ENCODE assay signal across 26 cellular contexts in the genomic region with DNA sequence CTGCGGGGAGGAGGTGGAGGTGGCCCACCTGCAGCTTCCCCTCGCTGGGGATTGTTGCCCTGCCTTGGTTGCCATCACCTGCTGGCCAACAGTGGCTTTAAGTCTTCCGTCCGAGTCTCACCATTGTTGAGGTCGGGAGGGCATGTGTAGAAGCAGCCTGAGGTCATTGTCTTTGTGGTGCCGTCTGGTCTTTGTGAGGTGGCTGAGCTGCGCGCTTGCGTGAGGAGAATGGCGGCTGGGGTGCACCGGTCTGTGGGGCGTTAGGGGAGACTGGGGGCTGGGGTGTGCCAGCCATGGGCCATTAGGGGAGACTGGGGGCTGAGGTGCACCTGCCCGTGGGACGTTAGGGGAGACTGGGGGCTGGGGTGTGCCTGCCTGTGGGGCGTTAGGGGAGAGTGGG. TPM values are rescaled to one million over a fixed set of nuclear protein-coding genes. Genes with fewer than 3 reads are reported as not detected.
"Had no signal": no experiment of that assay in that cellular context is flagged by ENCODE, and none has a peak within 500 bp of the region (broad histone marks: within the 10 kb centered on the region; RNA-seq: fewer than 3 reads in every experiment).

No MANE protein-coding gene starts in this region.

- H3K27ac ChIP-seq: parathyroid adenoma, upper lobe of left lung had no signal

- H3K9ac ChIP-seq: parathyroid adenoma had no signal

- DNase-seq: dorsolateral prefrontal cortex; effector CD8-positive, alpha-beta T cell; hippocampal formation; left colon; occipital lobe; retina; sigmoid colon; stimulated activated CD4-positive, alpha-beta T cell treated with anti-CD3 and anti-CD28 coated beads, Interleukin-12 subunit alpha, Interleukin-12 subunit beta, amount 100 ng/mL, for 4 hours; tibial artery; uterus had no signal

- ATAC-seq: esophagus mucosa; heart left ventricle; left colon; mucosa of descending colon; naive thymus-derived CD8-positive, alpha-beta T cell had no signal

- H3K27ac Mint-ChIP-seq: stimulated activated naive CD8-positive, alpha-beta T cell treated with anti-CD3 and anti-CD28 coated beads, Interleukin-15, Interleukin-2, amounts not matched to agents 100 ng/mL and 50 ng/mL, for 24 hours had no signal

- H3K27me3 ChIP-seq: dorsolateral prefrontal cortex, heart left ventricle, sigmoid colon, tibial artery, upper lobe of left lung, uterus had no signal

- H3K4me1 ChIP-seq: upper lobe of left lung had no signal

- H3K9me3 Mint-ChIP-seq: naive thymus-derived CD8-positive, alpha-beta T cell had no signal

- H2AFZ ChIP-seq: parathyroid adenoma had no signal

- H3K9me3 ChIP-seq: heart left ventricle, mucosa of descending colon, psoas muscle, sigmoid colon, tibial artery, upper lobe of left lung, uterus had no signal

- H3K36me3 ChIP-seq: uterus had no signal

- H3K4me3 ChIP-seq: coronary artery, dorsolateral prefrontal cortex, heart left ventricle, mucosa of descending colon, psoas muscle, sigmoid colon, skin epidermis, tibial artery, upper lobe of left lung, uterus had no signal

- H3K4me3 Mint-ChIP-seq: naive thymus-derived CD8-positive, alpha-beta T cell; stimulated activated naive CD8-positive, alpha-beta T cell treated with anti-CD3 and anti-CD28 coated beads, Interleukin-15, Interleukin-2, amounts not matched to agents 100 ng/mL and 50 ng/mL, for 24 hours had no signal

- H3K27me3 Mint-ChIP-seq: stimulated activated naive CD8-positive, alpha-beta T cell treated with anti-CD3 and anti-CD28 coated beads, Interleukin-15, Interleukin-2, amounts not matched to agents 100 ng/mL and 50 ng/mL, for 24 hours had no signal

RNA-seq across cellular contexts. Expression of a gene that starts 36.2 kb away (rescaled TPM):
- total RNA-seq: chondrocyte; fibroblast of lung; frontal cortex; left colon; liver; mucosa of descending colon; naive thymus-derived CD8-positive, alpha-beta T cell; occipital lobe; sigmoid colon; temporal lobe had no signal
- polyA plus RNA-seq: fibroblast of lung; naive thymus-derived CD8-positive, alpha-beta T cell; neural cell had no signal
